ENCODE assay signal across 10 cellular contexts in the genomic region with DNA sequence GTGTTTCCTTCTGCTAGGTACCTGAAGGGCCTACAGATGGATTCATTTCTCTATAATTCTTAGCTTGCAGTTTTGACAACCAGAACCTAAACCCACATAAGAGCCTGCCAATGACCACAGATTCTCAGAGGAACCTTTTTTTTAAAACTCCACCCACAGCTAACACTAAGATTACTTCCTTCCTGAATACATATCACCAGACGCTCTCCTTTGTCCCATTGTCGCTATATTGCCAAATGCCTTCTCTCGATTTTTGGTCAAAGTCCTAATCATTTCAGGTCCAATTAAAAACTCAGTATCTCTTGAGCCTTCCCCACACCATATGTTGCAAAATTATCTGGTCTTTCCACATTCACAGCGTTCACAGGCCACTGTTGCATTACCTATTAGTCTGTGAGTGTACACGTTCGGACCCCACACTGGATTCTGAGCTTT. TPM values are rescaled to one million over a fixed set of nuclear protein-coding genes. Genes with fewer than 3 reads are reported as not detected.
DNase-seq lines count a peak whose midpoint lies in the region; ATAC-seq and TF ChIP-seq lines count a peak whose summit lies in the region.
"Had no signal": no experiment of that assay in that cellular context is flagged by ENCODE, and none has a peak within 500 bp of the region (broad histone marks: within the 10 kb centered on the region; RNA-seq: fewer than 3 reads in every experiment).

No MANE protein-coding gene starts in this region.

- intact Hi-C loops in Right ventricle myocardium superior (cut with DNase I) (no loop called here), left ventricle myocardium superior (cut with micrococcal nuclease) (no loop called here), colonic mucosa (cut with DNase I) (no loop called here), upper lobe of right lung (cut with DNase I) (no loop called here)

- peak; percentile 29 for ATAC-seq in Right ventricle myocardium superior (ENCODE audit: poor library complexity)
- no peak for ATAC-seq in left ventricle myocardium superior
- ATAC-seq in upper lobe of right lung: peak; percentile 75

- no peaks in the 10 kb centered on the region for H3K9me3 ChIP-seq in colonic mucosa
- H3K9me3 ChIP-seq in upper lobe of right lung: peaks cover 7% of the 10 kb centered on the region

- H3K4me3 ChIP-seq in colonic mucosa (no peak overlapping the region), upper lobe of right lung (no peak overlapping the region)

- H3K27ac ChIP-seq in colonic mucosa (peak overlapping the region; percentile 38), upper lobe of right lung (no peak overlapping the region)

- H3K36me3 ChIP-seq in colonic mucosa (no peaks in the 10 kb centered on the region), upper lobe of right lung (no peaks in the 10 kb centered on the region)

- H3K9ac ChIP-seq in colonic mucosa (ENCODE audit: low read depth in 2 of 2, low read length in 2 of 2): no peak overlapping the region

- no peaks in the 10 kb centered on the region for H3K27me3 ChIP-seq in colonic mucosa
- no peaks in the 10 kb centered on the region for H3K27me3 ChIP-seq in upper lobe of right lung

- DNase-seq in Right ventricle myocardium superior: no peak
- DNase-seq in left ventricle myocardium superior: no peak
- DNase-seq in NOMO-1 treated with DMSO at 0.1 percent for 48 hours (lab: John Stamatoyannopoulos, UW; ENCODE audit: unreplicated experiment): peak; percentile 89
- no peak for DNase-seq in colonic mucosa
- DNase-seq in upper lobe of right lung: no peak
- no peak for DNase-seq in hepatic stellate cell (ENCODE audit: low spot score)
- no peak for DNase-seq in OCI-M2 (lab: John Stamatoyannopoulos, UW; ENCODE audit: unreplicated experiment)
- DNase-seq in ureter (ENCODE audit: low spot score): no peak
- DNase-seq: endodermal cell, NCI-H1048 had no signal

- TF ChIP-seq CTCF in colonic mucosa (IDR thresholded peaks at IDR 0.05): no peak
- no peak for TF ChIP-seq CTCF in upper lobe of right lung (IDR thresholded peaks at IDR 0.05)

- peaks cover 8% of the 10 kb centered on the region for H3K4me1 ChIP-seq in colonic mucosa
- H3K4me1 ChIP-seq in upper lobe of right lung: peaks cover 6% of the 10 kb centered on the region

RNA-seq across cellular contexts. Expression of a gene that starts 12.4 kb away (rescaled TPM):
- 4.9 TPM for total RNA-seq in Right ventricle myocardium superior
- total RNA-seq in left ventricle myocardium superior: 6.1 TPM
- total RNA-seq in colonic mucosa: 10 to 100 TPM; 35.0 to 43.7 TPM
- total RNA-seq in upper lobe of right lung: 47.9 TPM
- total RNA-seq in ureter: 31.4 TPM
